9 cellular contexts compared by ENCODE assay signal in the genomic region with DNA sequence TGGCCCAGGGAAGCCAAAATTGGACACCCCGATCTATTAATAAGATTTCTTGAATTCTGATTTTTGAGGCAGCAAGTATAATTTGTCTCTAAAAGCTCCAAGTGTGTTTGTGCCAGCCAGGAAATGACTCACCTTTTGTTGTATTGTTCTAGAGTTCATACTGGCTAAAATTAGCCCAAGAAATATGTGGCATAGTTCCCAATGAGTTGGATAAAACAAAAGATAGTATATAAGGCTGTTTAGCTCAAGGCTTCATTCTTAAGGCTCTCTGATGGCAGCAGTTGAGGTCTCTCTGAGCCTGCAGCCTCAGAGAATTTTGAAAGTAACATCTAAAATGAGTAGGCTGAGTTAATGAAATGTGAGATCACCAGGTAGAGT. TPM values are rescaled to one million over a fixed set of nuclear protein-coding genes. Genes with fewer than 3 reads are reported as not detected.
DNase-seq lines count a peak whose midpoint lies in the region; ATAC-seq, FAIRE-seq and TF ChIP-seq lines count a peak whose summit lies in the region.
"Had no signal": no experiment of that assay in that cellular context is flagged by ENCODE, and none has a peak within 500 bp of the region (broad histone marks: within the 10 kb centered on the region; RNA-seq: fewer than 3 reads in every experiment).

No MANE protein-coding gene starts in this region.

- no peaks in the 10 kb centered on the region for H3K9me3 Mint-ChIP-seq in activated naive CD4-positive, alpha-beta T cell treated with anti-CD3 and anti-CD28 coated beads, Interleukin-2, amount 50 U/mL, for 24 hours
- no peaks in the 10 kb centered on the region for H3K9me3 Mint-ChIP-seq in astrocyte (ENCODE audit: unreplicated experiment)

- H3K9me3 ChIP-seq in astrocyte (ENCODE audit: insufficient read depth, low read depth, low read length) (no peaks in the 10 kb centered on the region), aorta (ENCODE audit: control insufficient read depth, low read length) (no peaks in the 10 kb centered on the region)
- H3K9me3 ChIP-seq: Caco-2 had no signal

- H3K4me1 Mint-ChIP-seq in activated naive CD4-positive, alpha-beta T cell treated with anti-CD3 and anti-CD28 coated beads, Interleukin-2, amount 50 U/mL, for 24 hours = peaks cover 13% of the 10 kb centered on the region
- H3K4me1 Mint-ChIP-seq in astrocyte (ENCODE audit: low read depth, unreplicated experiment) = peaks cover 36% of the 10 kb centered on the region

- H3K9ac ChIP-seq in astrocyte (ENCODE audit: low read length) = peak overlapping the region; percentile 67

- peaks cover 20% of the 10 kb centered on the region for H3K79me2 ChIP-seq in astrocyte (ENCODE audit: insufficient read depth, low read length)

- H4K20me1 ChIP-seq in astrocyte (ENCODE audit: insufficient read depth, low read length) = peaks cover 8% of the 10 kb centered on the region

- intact Hi-C loops in aorta (cut with DNase I) (no loop called here), left colon (cut with DNase I, micrococcal nuclease) (no loop called here)

- H3K27me3 ChIP-seq in astrocyte (ENCODE audit: insufficient read depth, low read length) (no peaks in the 10 kb centered on the region), aorta (ENCODE audit: control insufficient read depth in 1 of 2, insufficient read depth in 2 of 2, low read length in 1 of 2) (no peaks in the 10 kb centered on the region)

- H3K4me2 ChIP-seq in astrocyte (ENCODE audit: low read length) = peak overlapping the region; percentile 80

- peaks cover 32% of the 10 kb centered on the region for H3K36me3 Mint-ChIP-seq in activated naive CD4-positive, alpha-beta T cell treated with anti-CD3 and anti-CD28 coated beads, Interleukin-2, amount 50 U/mL, for 24 hours
- H3K36me3 Mint-ChIP-seq in astrocyte (ENCODE audit: low read depth, unreplicated experiment) = peaks cover 22% of the 10 kb centered on the region

- H3K36me3 ChIP-seq in astrocyte (ENCODE audit: insufficient read depth, low read length) (peaks cover 61% of the 10 kb centered on the region), aorta (ENCODE audit: control insufficient read depth in 1 of 2, insufficient read depth in 2 of 2, low read length in 1 of 2) (peaks cover 4 to 5% of the 10 kb centered on the region in 2 donors)

- DNase-seq in activated naive CD4-positive, alpha-beta T cell treated with Interleukin-2 at 50 U/mL for 16 hours = no peak
- peak; percentile 94 for DNase-seq in astrocyte (ENCODE audit: low read depth)
- DNase-seq in iris pigment epithelial cell (ENCODE audit: low read depth) = peak; percentile 84
- no peak for DNase-seq in aorta
- no peak for DNase-seq in left colon
- DNase-seq: Caco-2 had no signal

- no peak overlapping the region for H2AFZ ChIP-seq in astrocyte (ENCODE audit: low read depth, low read length)

- ATAC-seq in aorta (ENCODE audit: low FRiP score) (peak; percentile 6), left colon (no peak), HG03045 (IDR thresholded peaks at IDR 0.05; ENCODE audit: unreplicated experiment) (no peak), GM19397 (IDR thresholded peaks at IDR 0.05; ENCODE audit: unreplicated experiment) (no peak)

- peaks cover 37% of the 10 kb centered on the region for H3K4me1 ChIP-seq in astrocyte (ENCODE audit: insufficient read depth, low read length)
- peaks cover 1 to 6% of the 10 kb centered on the region in 2 donors for H3K4me1 ChIP-seq in aorta (ENCODE audit: control insufficient read depth in 1 of 2, insufficient read depth in 2 of 2, low read length in 2 of 2)

- no peak overlapping the region for H3K4me3 Mint-ChIP-seq in activated naive CD4-positive, alpha-beta T cell treated with anti-CD3 and anti-CD28 coated beads, Interleukin-2, amount 50 U/mL, for 24 hours
- H3K4me3 Mint-ChIP-seq in astrocyte (ENCODE audit: unreplicated experiment) = peak overlapping the region; percentile 74

- peak; percentile 9 for FAIRE-seq in astrocyte (lab: Jason Lieb, UNC)

- H3K27ac ChIP-seq in astrocyte (ENCODE audit: low read depth, low read length) (peak overlapping the region; percentile 79), aorta (ENCODE audit: low read depth in 1 of 2, low read length in 2 of 2) (peak overlapping the region in 1 of 2 donors; percentile 52)

- WGBS in aorta, 2 donors = 6 to 10% methylated on average over 1 of the region's 1 CpG

- no peak for TF ChIP-seq CTCF in astrocyte (IDR thresholded peaks at IDR 0.05; ENCODE audit: insufficient read depth, low read depth, low read length)

- no peaks in the 10 kb centered on the region for H3K27me3 Mint-ChIP-seq in activated naive CD4-positive, alpha-beta T cell treated with anti-CD3 and anti-CD28 coated beads, Interleukin-2, amount 50 U/mL, for 24 hours
- H3K27me3 Mint-ChIP-seq in astrocyte (ENCODE audit: low read depth, unreplicated experiment) = no peaks in the 10 kb centered on the region

- H3K27ac Mint-ChIP-seq in activated naive CD4-positive, alpha-beta T cell treated with anti-CD3 and anti-CD28 coated beads, Interleukin-2, amount 50 U/mL, for 24 hours = peak overlapping the region; percentile 35
- peak overlapping the region; percentile 95 for H3K27ac Mint-ChIP-seq in astrocyte (ENCODE audit: unreplicated experiment)

- H3K4me3 ChIP-seq in astrocyte (ENCODE audit: insufficient read depth, low read depth, low read length) = peak overlapping the region; percentile 32
- H3K4me3 ChIP-seq in aorta (ENCODE audit: low read length in 2 of 2) = no peak overlapping the region

RNA-seq across cellular contexts. Expression of a gene that starts 21.6 kb away (rescaled TPM):
- 58.1 and 58.6 TPM in 2 replicates for total RNA-seq in astrocyte
- 10 to 100 TPM; 27.6 to 31.0 TPM for total RNA-seq in aorta
- 10 to 100 TPM in 1 of 2 donors, 1 to 10 TPM in 1; 2.3 to 16.3 TPM for polyA plus RNA-seq in aorta
- total RNA-seq in left colon = 10 to 100 TPM; 22.2 to 34.0 TPM

RNA-seq across cellular contexts. Expression of a gene that starts 21.7 kb away (rescaled TPM):
- 5.5 and 6.2 TPM in 2 replicates for total RNA-seq in astrocyte
- total RNA-seq in aorta = 1 to 10 TPM; 3.8 to 4.2 TPM
- 1 to 10 TPM; 2.1 to 3.7 TPM for polyA plus RNA-seq in aorta
- 1 to 10 TPM; 2.6 to 4.0 TPM for total RNA-seq in left colon

Comparison
In these comparisons a context has a peak if more than half of its experiments do, and no peak if none do; other contexts are left out.
1. DNase-seq: peak in astrocyte (single experiment) and iris pigment epithelial cell (single experiment); none in activated naive CD4-positive, alpha-beta T cell treated with Interleukin-2 at 50 U/mL for 16 hours (single experiment), aorta (0 of 2) and left colon (0 of 2).